ENCODE assay signal across 19 cellular contexts in genomic region chr11:130488187-130489026, GRCh38. TPM values are rescaled to one million over a fixed set of nuclear protein-coding genes. Genes with fewer than 3 reads are reported as not detected.
A peak's percentile ranks its signal among the peaks of the same experiment; 100 is the strongest.
DNase-seq lines count a peak whose midpoint lies in the region; ATAC-seq and TF ChIP-seq lines count a peak whose summit lies in the region.
"Had no signal": no experiment of that assay in that cellular context is flagged by ENCODE, and none has a peak within 500 bp of the region (broad histone marks: within the 10 kb centered on the region; RNA-seq: fewer than 3 reads in every experiment).

No MANE protein-coding gene starts in this region.

- no peaks in the 10 kb centered on the region for H3K36me3 Mint-ChIP-seq in T-helper 17 cell (ENCODE audit: low read depth)
- peaks cover 8% of the 10 kb centered on the region for H3K36me3 Mint-ChIP-seq in nephron (ENCODE audit: low read depth)
- peaks cover 5% of the 10 kb centered on the region for H3K36me3 Mint-ChIP-seq in HFFc6 (ENCODE audit: low read depth)
- no peaks in the 10 kb centered on the region for H3K36me3 Mint-ChIP-seq in activated naive CD4-positive, alpha-beta T cell treated with anti-CD3 and anti-CD28 coated beads, Interleukin-2, amount 50 U/mL, for 72 hours

- peaks cover 20% of the 10 kb centered on the region for H3K27me3 Mint-ChIP-seq in T-helper 17 cell
- H3K27me3 Mint-ChIP-seq in nephron (ENCODE audit: low read depth) = no peaks in the 10 kb centered on the region
- peaks cover 12% of the 10 kb centered on the region for H3K27me3 Mint-ChIP-seq in HFFc6 (ENCODE audit: insufficient read depth)

- peak overlapping the region; percentile 62 for H3K27ac Mint-ChIP-seq in T-helper 17 cell
- H3K27ac Mint-ChIP-seq in nephron = peak overlapping the region; percentile 11 to 52 (median 21)
- H3K27ac Mint-ChIP-seq in HFFc6 = no peak overlapping the region
- peak overlapping the region in 1 of 2 donors; percentile 27 for H3K27ac Mint-ChIP-seq in activated naive CD4-positive, alpha-beta T cell treated with anti-CD3 and anti-CD28 coated beads, Interleukin-2, amount 50 U/mL, for 72 hours
- H3K27ac Mint-ChIP-seq: T-helper 1 cell treated with Interleukin-12 subunit alpha and Interleukin-12 subunit beta and Interleukin-4 antibody, amounts not matched to agents 30 μg/mL and 1 μg/mL, for 36 hours had no signal

- ATAC-seq in T-helper 17 cell (no peak), left cardiac atrium (peak; percentile 68 to 81), GM19035 (IDR thresholded peaks at IDR 0.05; ENCODE audit: unreplicated experiment) (no peak)
- no peak for ATAC-seq in activated naive CD4-positive, alpha-beta T cell treated with anti-CD3 and anti-CD28 coated beads, Interleukin-2, amount 50 U/mL, for 72 hours

- H3K4me1 Mint-ChIP-seq in T-helper 17 cell (no peaks in the 10 kb centered on the region), nephron (peaks cover 5% of the 10 kb centered on the region), HFFc6 (ENCODE audit: low read depth) (peaks cover 12% of the 10 kb centered on the region; the same call in 1 of the 2 replicates)

- H3K4me3 Mint-ChIP-seq in T-helper 17 cell (no peak overlapping the region), nephron (no peak overlapping the region), HFFc6 (no peak overlapping the region)
- H3K4me3 Mint-ChIP-seq: T-helper 1 cell treated with Interleukin-12 subunit alpha and Interleukin-12 subunit beta and Interleukin-4 antibody, amounts not matched to agents 30 μg/mL and 1 μg/mL, for 36 hours had no signal

- H3K9me3 ChIP-seq in T-helper 17 cell (ENCODE audit: control insufficient read depth, low read length, poor library complexity, severe bottlenecking) = no peaks in the 10 kb centered on the region
- H3K9me3 ChIP-seq: BLaER1 treated with 17β-estradiol and CSF1 and Interleukin-3, amounts not matched to agents 10 nM and 100 nM had no signal

- intact Hi-C loops in left cardiac atrium (cut with DNase I) = no loop called here

- TF ChIP-seq CTCF in GM10266 (IDR thresholded peaks at IDR 0.05; ENCODE audit: control insufficient read depth, insufficient read depth, low read depth, missing control alignments) (no peak), nephron (IDR thresholded peaks at IDR 0.05; ENCODE audit: unreplicated experiment in 3 of 3) (no peak), HFFc6 (IDR thresholded peaks at IDR 0.05) (no peak)

- DNase-seq in GM10266 (ENCODE audit: extremely low spot score) (peak; percentile 7), T-helper 17 cell (no peak), left cardiac atrium (peak; percentile 65), HFFc6 (no peak), NCI-H1092 (lab: John Stamatoyannopoulos, UW) (no peak)
- no peak for DNase-seq in activated naive CD4-positive, alpha-beta T cell treated with anti-CD3 and anti-CD28 coated beads, Interleukin-2, amount 50 U/mL, for 72 hours (ENCODE audit: low spot score in 2 of 2)
- DNase-seq: activated CD8-positive, alpha-beta memory T cell treated with anti-CD3 and anti-CD28 coated beads, Interleukin-2, amount 50 U/mL, for 48 hours; dorsolateral prefrontal cortex; KBM-7; NCI-H187 treated with DMSO at 0.1 percent for 48 hours; nucleus accumbens; retina; stimulated activated CD4-positive, alpha-beta T cell treated with anti-CD3 and anti-CD28 coated beads, Interleukin-15, amount 100 ng/mL, for 24 hours had no signal

- H3K9me3 Mint-ChIP-seq in nephron = peaks cover 2% of the 10 kb centered on the region
- no peaks in the 10 kb centered on the region for H3K9me3 Mint-ChIP-seq in HFFc6
- H3K9me3 Mint-ChIP-seq in activated naive CD4-positive, alpha-beta T cell treated with anti-CD3 and anti-CD28 coated beads, Interleukin-2, amount 50 U/mL, for 72 hours = peaks cover 0 to 3% of the 10 kb centered on the region in 2 donors
- H3K9me3 Mint-ChIP-seq: T-helper 1 cell treated with Interleukin-12 subunit alpha and Interleukin-12 subunit beta and Interleukin-4 antibody, amounts not matched to agents 30 μg/mL and 1 μg/mL, for 36 hours had no signal

RNA-seq across cellular contexts. Expression of gene ADAMTS15, which starts 40.0 kb away (rescaled TPM):
- total RNA-seq in T-helper 17 cell (not detected), left cardiac atrium (10 to 100 TPM; 29.8 to 32.0 TPM)
- total RNA-seq in HFFc6 (2021; fragmentation: NEBNext Ultra II Directional; extraction: Animal tissue kit (Norgen Biotek cat#: 25700)) = 1 to 10 TPM in 2 of 6 experiments, under 1 TPM in 4; 0.21 to 1.1 (median 0.94) TPM
- not detected for total RNA-seq in activated naive CD4-positive, alpha-beta T cell treated with anti-CD3 and anti-CD28 coated beads, Interleukin-2, amount 50 U/mL, for 72 hours
- total RNA-seq: mononuclear cell, OCI-LY7 had no signal

RNA-seq across cellular contexts. Expression of gene ADAMTS8, which starts 60.0 kb away (rescaled TPM):
- total RNA-seq in T-helper 17 cell = not detected
- 10 to 100 TPM in 1 of 2 donors, 1 to 10 TPM in 1; 3.3 to 53.0 TPM for total RNA-seq in left cardiac atrium
- not detected for total RNA-seq in HFFc6 (2021; fragmentation: NEBNext Ultra II Directional; extraction: Animal tissue kit (Norgen Biotek cat#: 25700))
- not detected for total RNA-seq in activated naive CD4-positive, alpha-beta T cell treated with anti-CD3 and anti-CD28 coated beads, Interleukin-2, amount 50 U/mL, for 72 hours
- total RNA-seq: mononuclear cell, OCI-LY7 had no signal

Comparison
In these comparisons a context has a peak if more than half of its experiments do, and no peak if none do; other contexts are left out.
1. DNase-seq: peak in GM10266 (single experiment) and left cardiac atrium (single experiment); none in T-helper 17 cell (0 of 3), HFFc6 (single experiment), NCI-H1092 (single experiment) and activated naive CD4-positive, alpha-beta T cell treated with anti-CD3 and anti-CD28 coated beads, Interleukin-2, amount 50 U/mL, for 72 hours (0 of 2).
2. ATAC-seq: peak in left cardiac atrium (2 of 2); none in T-helper 17 cell (single experiment), GM19035 (single experiment) and activated naive CD4-positive, alpha-beta T cell treated with anti-CD3 and anti-CD28 coated beads, Interleukin-2, amount 50 U/mL, for 72 hours (0 of 2).
3. RNA of gene ADAMTS15, which starts 40.0 kb away (total RNA-seq): 29.8 to 32.0 TPM in left cardiac atrium; 0.21 to 1.1 TPM in HFFc6, not detected in T-helper 17 cell and not detected in activated naive CD4-positive, alpha-beta T cell treated with anti-CD3 and anti-CD28 coated beads, Interleukin-2, amount 50 U/mL, for 72 hours; every median in the first group is over 10 times any median in the second.
4. RNA of gene ADAMTS8, which starts 60.0 kb away (total RNA-seq): 3.3 to 53.0 TPM in left cardiac atrium; not detected in T-helper 17 cell, not detected in HFFc6 and not detected in activated naive CD4-positive, alpha-beta T cell treated with anti-CD3 and anti-CD28 coated beads, Interleukin-2, amount 50 U/mL, for 72 hours; every median in the first group is over 4 times any median in the second.